ENCODE assay signal across 17 cellular contexts in the genomic region with DNA sequence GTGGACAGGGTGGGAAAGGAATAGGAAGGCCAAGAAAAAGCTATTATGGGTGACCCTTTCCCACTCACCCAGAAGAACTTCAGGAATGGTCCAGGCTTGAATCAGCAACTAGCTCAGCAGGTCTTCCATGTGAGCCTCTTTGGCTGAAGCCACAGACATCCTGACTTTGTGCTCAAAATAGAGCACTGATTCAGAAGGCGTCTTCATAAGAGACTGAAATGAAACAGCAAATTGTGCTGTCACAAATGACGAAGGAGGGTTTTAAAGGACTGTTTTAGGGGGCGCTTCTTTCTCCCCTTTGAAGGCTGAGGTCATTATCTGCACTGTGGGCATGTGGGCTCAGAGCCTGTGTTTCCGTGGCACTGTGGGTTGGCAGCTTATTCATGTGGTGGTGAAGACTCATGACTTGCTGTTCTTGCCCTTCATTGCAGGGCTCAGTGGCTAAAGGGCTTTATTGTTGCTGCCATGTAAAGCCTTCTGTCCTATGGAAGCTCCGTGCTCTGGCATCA.
A peak's percentile ranks its signal among the peaks of the same experiment; 100 is the strongest.
DNase-seq lines count a peak whose midpoint lies in the region; ATAC-seq, FAIRE-seq and TF ChIP-seq lines count a peak whose summit lies in the region.
"Had no signal": no experiment of that assay in that cellular context is flagged by ENCODE, and none has a peak within 500 bp of the region (broad histone marks: within the 10 kb centered on the region; RNA-seq: fewer than 3 reads in every experiment).

No MANE protein-coding gene starts in this region.

- no peaks in the 10 kb centered on the region for H4K20me1 ChIP-seq in smooth muscle cell (ENCODE audit: low read depth)

- no peaks in the 10 kb centered on the region for H3K36me3 ChIP-seq in heart right ventricle
- no peaks in the 10 kb centered on the region for H3K36me3 ChIP-seq in smooth muscle cell (ENCODE audit: low read depth)

- no peak for FAIRE-seq in HTR-8/SVneo (lab: Jason Lieb, UNC)
- FAIRE-seq: A549, kidney had no signal

- peak; percentile 30 for DNase-seq in NCI-H748 (lab: John Stamatoyannopoulos, UW; ENCODE audit: unreplicated experiment)
- no peak for DNase-seq in NCI-H748 treated with DMSO at 0.1 percent for 48 hours (lab: John Stamatoyannopoulos, UW)
- DNase-seq in MV-4-11 (lab: John Stamatoyannopoulos, UW), result peak; percentile 18
- peak in 1 of 2 donors; percentile 41 for DNase-seq in heart right ventricle
- DNase-seq in smooth muscle cell (lab: John Stamatoyannopoulos, UW; ENCODE audit: unreplicated experiment), result no peak
- DNase-seq in HTR-8/SVneo (ENCODE audit: insufficient read length, low spot score), result no peak
- DNase-seq in SIG-M5 (lab: John Stamatoyannopoulos, UW), result no peak
- DNase-seq: activated CD4-positive, alpha-beta T cell treated with anti-CD3 and anti-CD28 coated beads, Interleukin-2, amount 50 U/mL, for 4 hours; activated naive CD4-positive, alpha-beta T cell treated with anti-CD3 and anti-CD28 coated beads, Interleukin-2, amount 50 U/mL, for 16 hours; cortex of kidney; kidney; naive thymus-derived CD4-positive, alpha-beta T cell; NCI-H2171 had no signal

- H3K4me3 ChIP-seq in heart right ventricle (no peak overlapping the region), smooth muscle cell (no peak overlapping the region)
- H3K4me3 ChIP-seq: A549, skin epidermis had no signal

- TF ChIP-seq CTCF in heart right ventricle (IDR thresholded peaks at IDR 0.05) (no peak), smooth muscle cell (IDR thresholded peaks at IDR 0.05; ENCODE audit: borderline replicate concordance, insufficient read depth, poor library complexity, severe bottlenecking) (no peak)

- H3K79me2 ChIP-seq in smooth muscle cell (ENCODE audit: low read depth), result no peaks in the 10 kb centered on the region

- peaks cover 16% of the 10 kb centered on the region for H3F3A ChIP-seq in smooth muscle cell (ENCODE audit: low read depth)

- H2AFZ ChIP-seq in smooth muscle cell (ENCODE audit: low read depth), result no peak overlapping the region

- H3K27me3 ChIP-seq in heart right ventricle (no peaks in the 10 kb centered on the region), smooth muscle cell (ENCODE audit: low read depth) (no peaks in the 10 kb centered on the region)

- H3K4me2 ChIP-seq in smooth muscle cell, result peak overlapping the region; percentile 26
- H3K4me2 ChIP-seq: A549, KMS-11 had no signal

- H3K9me3 ChIP-seq in heart right ventricle, result no peaks in the 10 kb centered on the region
- no peaks in the 10 kb centered on the region for H3K9me3 ChIP-seq in smooth muscle cell (replicated peaks; ENCODE audit: low read depth)
- H3K9me3 ChIP-seq: A549 had no signal

- H3K9ac ChIP-seq in smooth muscle cell (ENCODE audit: low read depth), result peak overlapping the region; percentile 48
- H3K9ac ChIP-seq: KMS-11 had no signal

- intact Hi-C loops in heart right ventricle (cut with DNase I), result no loop called here

- H3K27ac ChIP-seq in heart right ventricle, result peak overlapping the region in 9 of 10 donors; percentile 43 to 85 (median 75)
- H3K27ac ChIP-seq in smooth muscle cell (ENCODE audit: low read depth), result peak overlapping the region; percentile 86
- H3K27ac ChIP-seq: A549, KMS-11 had no signal

- peak; percentile 65 to 88 (median 78) for ATAC-seq in heart right ventricle
- ATAC-seq in GM18907 (IDR thresholded peaks at IDR 0.05; ENCODE audit: unreplicated experiment), result no peak
- ATAC-seq: A549; naive thymus-derived CD4-positive, alpha-beta T cell had no signal

- 41 to 54% methylated on average over 5 of the region's 5 CpGs for WGBS in heart right ventricle, 2 donors
- WGBS in smooth muscle cell (ENCODE audit: low lambda C conversion rate), result 46% methylated on average over 5 of the region's 5 CpGs

- H3K4me1 ChIP-seq in heart right ventricle (peaks cover 0 to 27% (median 12%) of the 10 kb centered on the region in 9 donors), smooth muscle cell (ENCODE audit: low read depth) (peaks cover 9% of the 10 kb centered on the region)
- H3K4me1 ChIP-seq: A549 had no signal

Comparison
In these comparisons a context has a peak if more than half of its experiments do, and no peak if none do; other contexts are left out.
1. DNase-seq: peak in NCI-H748 (single experiment) and MV-4-11 (single experiment); none in NCI-H748 treated with DMSO at 0.1 percent for 48 hours (single experiment), smooth muscle cell (single experiment), HTR-8/SVneo (single experiment) and SIG-M5 (single experiment).